ENCODE assay signal across 23 cellular contexts in the genomic region with DNA sequence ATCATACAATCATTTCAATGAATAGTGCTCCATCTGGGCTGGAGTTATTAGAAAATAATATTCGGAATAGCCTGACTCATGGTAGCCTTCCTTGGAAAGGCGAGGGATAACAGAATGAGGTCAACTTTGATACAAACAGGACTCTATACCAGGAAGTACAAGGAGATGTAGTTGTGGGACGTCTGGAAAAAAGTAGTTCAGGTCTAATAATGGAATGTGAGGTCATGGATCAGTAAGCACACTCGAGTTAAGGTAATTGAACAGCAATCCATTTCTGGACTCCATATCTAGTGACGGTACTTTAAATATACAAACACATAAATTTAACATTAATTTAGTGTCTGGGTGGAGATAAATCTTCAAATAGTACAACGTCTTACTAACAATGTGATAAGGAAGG.
DNase-seq lines count a peak whose midpoint lies in the region; ATAC-seq, FAIRE-seq and TF ChIP-seq lines count a peak whose summit lies in the region.
"Had no signal": no experiment of that assay in that cellular context is flagged by ENCODE, and none has a peak within 500 bp of the region (broad histone marks: within the 10 kb centered on the region; RNA-seq: fewer than 3 reads in every experiment).

No MANE protein-coding gene starts in this region.

- POLR2A ChIA-PET in K562 (lab: Yijun Ruan, JAX), result no interaction called here

- peaks cover 1 to 2% of the 10 kb centered on the region in 2 donors for H3K9me3 Mint-ChIP-seq in stimulated activated naive B cell treated with anti-CD40 and anti-IgM and Interleukin-4, amounts not matched to agents 10 μg/mL and 1 μg/mL and 100 μg/mL, for 72 hours

- TF ChIP-seq RAD21 in K562 (CRISPR knock-in tag; conservative IDR thresholded peaks at IDR 0.05 in 1 of 2, IDR thresholded peaks at IDR 0.05 in 1 of 2), result no peak

- no peak for TF ChIP-seq POLR2A in K562 (conservative IDR thresholded peaks at IDR 0.05)

- H3K27ac ChIP-seq in OCI-LY1 (ENCODE audit: low read depth, low read length, poor library complexity, severe bottlenecking) (no peak overlapping the region), K562 (ENCODE audit: extremely low read depth, low read depth, low read length) (no peak overlapping the region), mesenchymal stem cell (ENCODE audit: low read length, poor library complexity, severe bottlenecking) (no peak overlapping the region)
- H3K27ac ChIP-seq: BLaER1 treated with 17β-estradiol and CSF1 and Interleukin-3, amounts not matched to agents 10 nM and 100 nM had no signal

- no peak overlapping the region for H3K23ac ChIP-seq in mesenchymal stem cell (ENCODE audit: low read length in 2 of 2)

- H2BK120ac ChIP-seq in mesenchymal stem cell (ENCODE audit: low read depth, low read length), result no peak overlapping the region

- CTCF ChIA-PET in K562 (lab: Yijun Ruan, JAX; ENCODE audit: low intra/inter-chr PET ratio), result no interaction called here

- no peak for TF ChIP-seq EP300 in K562 (IDR thresholded peaks at IDR 0.05; ENCODE audit: low read length)

- no peak overlapping the region for H3K27ac Mint-ChIP-seq in stimulated activated naive B cell treated with anti-CD40 and anti-IgM and Interleukin-4, amounts not matched to agents 10 μg/mL and 1 μg/mL and 100 μg/mL, for 72 hours
- H3K27ac Mint-ChIP-seq: CD14-positive monocyte; CD4-positive, alpha-beta T cell; CD8-positive, alpha-beta memory T cell had no signal

- H3K9me2 ChIP-seq in OCI-LY1 (ENCODE audit: low read depth, low read length), result no peaks in the 10 kb centered on the region

- H3F3A ChIP-seq in OCI-LY1 (ENCODE audit: insufficient read depth, low read length), result no peaks in the 10 kb centered on the region

- H3K9me3 ChIP-seq in OCI-LY1 (ENCODE audit: low read length) (no peaks in the 10 kb centered on the region), K562 (replicated peaks; ENCODE audit: control insufficient read depth, insufficient read depth, low read depth, low read length) (no peaks in the 10 kb centered on the region), mesenchymal stem cell (ENCODE audit: control insufficient read depth, low read length) (peaks cover 3% of the 10 kb centered on the region)
- H3K9me3 ChIP-seq: BE2C; BLaER1 treated with 17β-estradiol and CSF1 and Interleukin-3, amounts not matched to agents 10 nM and 100 nM had no signal

- no peaks in the 10 kb centered on the region for H3K27me3 Mint-ChIP-seq in stimulated activated naive B cell treated with anti-CD40 and anti-IgM and Interleukin-4, amounts not matched to agents 10 μg/mL and 1 μg/mL and 100 μg/mL, for 72 hours
- H3K27me3 Mint-ChIP-seq: CD4-positive, alpha-beta T cell; CD8-positive, alpha-beta memory T cell had no signal

- no peaks in the 10 kb centered on the region for H3K79me1 ChIP-seq in mesenchymal stem cell (replicated peaks; ENCODE audit: low read length, poor library complexity, severe bottlenecking)

- TF ChIP-seq CTCF in OCI-LY1 (IDR thresholded peaks at IDR 0.05; ENCODE audit: low read length) (no peak), K562 (IDR thresholded peaks at IDR 0.05 in 2 of 3, conservative IDR thresholded peaks at IDR 0.05 in 1 of 3; ENCODE audit: insufficient read depth in 2 of 3, low read depth in 1 of 3, low read length in 3 of 3) (no peak)

- no peak overlapping the region for H2BK15ac ChIP-seq in mesenchymal stem cell (ENCODE audit: low read depth, poor library complexity, severe bottlenecking)

- BruUV-seq in K562 (replicated peaks; lab: Mats Ljungman, UMichigan), result no TSS peak

- no peak overlapping the region for H2AK5ac ChIP-seq in mesenchymal stem cell (ENCODE audit: low read length, severe bottlenecking)

- H3K79me2 ChIP-seq in OCI-LY1 (ENCODE audit: insufficient read depth, low read length) (no peaks in the 10 kb centered on the region), K562 (ENCODE audit: control insufficient read depth, insufficient read depth, low read length) (no peaks in the 10 kb centered on the region)

- H3K14ac ChIP-seq in mesenchymal stem cell (ENCODE audit: low read length in 2 of 2), result no peak overlapping the region

- H3K4me1 ChIP-seq in OCI-LY1 (ENCODE audit: insufficient read depth, low read length, severe bottlenecking) (peaks cover 4% of the 10 kb centered on the region), K562 (replicated peaks in 1 of 2; ENCODE audit: control insufficient read depth in 2 of 2, insufficient read depth in 2 of 2, low read length in 2 of 2) (peaks cover 0 to 3% of the 10 kb centered on the region in 2 experiments; a peak in 2 of 5 replicates), mesenchymal stem cell (ENCODE audit: control insufficient read depth, insufficient read depth, low read depth, low read length) (no peaks in the 10 kb centered on the region)
- H3K4me1 ChIP-seq: BLaER1 treated with 17β-estradiol and CSF1 and Interleukin-3, amounts not matched to agents 10 nM and 100 nM had no signal

- peak; percentile 6 for FAIRE-seq in K562 (lab: Jason Lieb, UNC)
- FAIRE-seq: D721Med, GM12891, GM18507, H54 had no signal

- DNase-seq in AG08395 (ENCODE audit: low spot score) (peak; percentile 0), K562 (ENCODE audit: extremely low read depth in 1 of 4, low spot score in 3 of 4) (no peak), mesenchymal stem cell (peak; percentile 3), NCI-H2081 (lab: John Stamatoyannopoulos, UW) (no peak)
- DNase-seq in stimulated activated naive B cell treated with anti-CD40 and anti-IgM and Interleukin-4, amounts not matched to agents 10 μg/mL and 1 μg/mL and 100 μg/mL, for 72 hours, result no peak
- DNase-seq: AML-193; BE2C; CD4-positive, alpha-beta T cell; CD8-positive, alpha-beta memory T cell; DMS 273 treated with DMSO at 0.1 percent for 48 hours; DMS79; EL; GDM1; GOT3; HCEC 1CT had no signal

- no peaks in the 10 kb centered on the region for H4K20me1 ChIP-seq in OCI-LY1 (ENCODE audit: insufficient read depth, low read length)
- no peaks in the 10 kb centered on the region for H4K20me1 ChIP-seq in K562 (replicated peaks; ENCODE audit: control insufficient read depth, insufficient read depth, low read length)
- H4K20me1 ChIP-seq: BLaER1 treated with 17β-estradiol and CSF1 and Interleukin-3, amounts not matched to agents 10 nM and 100 nM had no signal

- WGBS in K562 (ENCODE audit: insufficient coverage, low coverage, missing lambda C conversion rate), result 28% methylated on average over 6 of the region's 6 CpGs
- WGBS in mesenchymal stem cell, result 69% methylated on average over 3 of the region's 6 CpGs

- H3K27me3 ChIP-seq in OCI-LY1 (ENCODE audit: insufficient read depth, low read length) (no peaks in the 10 kb centered on the region), K562 (ENCODE audit: control insufficient read depth in 2 of 2, insufficient read depth in 2 of 2, low read length in 2 of 2) (no peaks in the 10 kb centered on the region), mesenchymal stem cell (ENCODE audit: control insufficient read depth in 1 of 2, insufficient read depth in 1 of 2, low read length in 2 of 2) (no peaks in the 10 kb centered on the region)
- H3K27me3 ChIP-seq: BE2C; BLaER1 treated with 17β-estradiol and CSF1 and Interleukin-3, amounts not matched to agents 10 nM and 100 nM had no signal

- H3K4me3 ChIP-seq in OCI-LY1 (ENCODE audit: low read depth, low read length, poor library complexity, severe bottlenecking), result no peak overlapping the region
- H3K4me3 ChIP-seq in K562, result no peak overlapping the region
- no peak overlapping the region for H3K4me3 ChIP-seq in mesenchymal stem cell (ENCODE audit: insufficient read depth in 1 of 2, low read depth in 1 of 2, low read length in 2 of 2)
- H3K4me3 ChIP-seq: BLaER1 treated with 17β-estradiol and CSF1 and Interleukin-3, amounts not matched to agents 10 nM and 100 nM had no signal

- no peak overlapping the region for H3K18ac ChIP-seq in mesenchymal stem cell (ENCODE audit: low read depth in 1 of 2, low read length in 2 of 2)

- H3K4me2 ChIP-seq in OCI-LY1 (ENCODE audit: low read length) (no peak overlapping the region), K562 (ENCODE audit: insufficient read depth, low read length) (no peak overlapping the region), mesenchymal stem cell (ENCODE audit: low read length, poor library complexity, severe bottlenecking) (no peak overlapping the region)
- H3K4me2 ChIP-seq: BLaER1 treated with 17β-estradiol and CSF1 and Interleukin-3, amounts not matched to agents 10 nM and 100 nM had no signal

- intact Hi-C loops in K562 (cut with micrococcal nuclease), result no loop called here

- no peak overlapping the region for H2BK5ac ChIP-seq in mesenchymal stem cell (ENCODE audit: low read depth, low read length, poor library complexity, severe bottlenecking)

- no peak overlapping the region for H2BK12ac ChIP-seq in mesenchymal stem cell (ENCODE audit: low read length in 2 of 2)

- no peak overlapping the region for H3K4me3 Mint-ChIP-seq in stimulated activated naive B cell treated with anti-CD40 and anti-IgM and Interleukin-4, amounts not matched to agents 10 μg/mL and 1 μg/mL and 100 μg/mL, for 72 hours
- H3K4me3 Mint-ChIP-seq: CD14-positive monocyte; CD4-positive, alpha-beta T cell; CD8-positive, alpha-beta memory T cell had no signal

- H3K9ac ChIP-seq in OCI-LY1 (ENCODE audit: low read length), result no peak overlapping the region
- no peak overlapping the region for H3K9ac ChIP-seq in K562 (ENCODE audit: insufficient read depth in 1 of 2, low read depth in 2 of 2, low read length in 2 of 2)
- no peak overlapping the region for H3K9ac ChIP-seq in mesenchymal stem cell (ENCODE audit: low read length)
- H3K9ac ChIP-seq: BLaER1 treated with 17β-estradiol and CSF1 and Interleukin-3, amounts not matched to agents 10 nM and 100 nM had no signal

- 0 out of 2 replicates have a peak overlapping the region, but pooled peaks have one; percentile 83 for H2AFZ ChIP-seq in OCI-LY1 (ENCODE audit: low read length)
- H2AFZ ChIP-seq in K562 (ENCODE audit: low read depth, low read length), result peak overlapping the region; percentile 38
- no peak overlapping the region for H2AFZ ChIP-seq in mesenchymal stem cell (ENCODE audit: low read depth, low read length)

- H4K91ac ChIP-seq in mesenchymal stem cell (ENCODE audit: low read length), result no peak overlapping the region

- in situ Hi-C loops in K562 (cut with MboI), result no loop called here

- H3K9me1 ChIP-seq in K562 (ENCODE audit: control insufficient read depth, insufficient read depth, low read length), result no peaks in the 10 kb centered on the region

- H4K8ac ChIP-seq in mesenchymal stem cell (ENCODE audit: low read length), result no peak overlapping the region

- H3K36me3 Mint-ChIP-seq in stimulated activated naive B cell treated with anti-CD40 and anti-IgM and Interleukin-4, amounts not matched to agents 10 μg/mL and 1 μg/mL and 100 μg/mL, for 72 hours, result no peaks in the 10 kb centered on the region
- H3K36me3 Mint-ChIP-seq: CD14-positive monocyte; CD8-positive, alpha-beta memory T cell had no signal

- no peak overlapping the region for H3K4ac ChIP-seq in mesenchymal stem cell (ENCODE audit: low read depth in 1 of 2, low read length in 2 of 2)

- ATAC-seq in K562 (no peak), GM21528 (IDR thresholded peaks at IDR 0.05; ENCODE audit: low FRiP score, unreplicated experiment) (no peak)
- no peak for ATAC-seq in stimulated activated naive B cell treated with anti-CD40 and anti-IgM and Interleukin-4, amounts not matched to agents 10 μg/mL and 1 μg/mL and 100 μg/mL, for 72 hours (replicated peaks)

- no peaks in the 10 kb centered on the region for H3K36me3 ChIP-seq in OCI-LY1 (ENCODE audit: insufficient read depth, low read length)
- H3K36me3 ChIP-seq in K562 (ENCODE audit: control insufficient read depth, insufficient read depth, low read length), result no peaks in the 10 kb centered on the region
- no peaks in the 10 kb centered on the region for H3K36me3 ChIP-seq in mesenchymal stem cell (ENCODE audit: control insufficient read depth in 1 of 2, insufficient read depth in 2 of 2, low read depth in 1 of 2, low read length in 2 of 2)
- H3K36me3 ChIP-seq: BE2C; BLaER1 treated with 17β-estradiol and CSF1 and Interleukin-3, amounts not matched to agents 10 nM and 100 nM had no signal

- H3K4me1 Mint-ChIP-seq in stimulated activated naive B cell treated with anti-CD40 and anti-IgM and Interleukin-4, amounts not matched to agents 10 μg/mL and 1 μg/mL and 100 μg/mL, for 72 hours, result no peaks in the 10 kb centered on the region
- H3K4me1 Mint-ChIP-seq: CD14-positive monocyte; CD8-positive, alpha-beta memory T cell had no signal

Comparison
In these comparisons a context has a peak if more than half of its experiments do, and no peak if none do; other contexts are left out.
1. DNase-seq: peak in AG08395 (single experiment) and mesenchymal stem cell (single experiment); none in K562 (0 of 4), stimulated activated naive B cell treated with anti-CD40 and anti-IgM and Interleukin-4, amounts not matched to agents 10 μg/mL and 1 μg/mL and 100 μg/mL, for 72 hours (single experiment) and NCI-H2081 (0 of 2).